In the genomic region with DNA sequence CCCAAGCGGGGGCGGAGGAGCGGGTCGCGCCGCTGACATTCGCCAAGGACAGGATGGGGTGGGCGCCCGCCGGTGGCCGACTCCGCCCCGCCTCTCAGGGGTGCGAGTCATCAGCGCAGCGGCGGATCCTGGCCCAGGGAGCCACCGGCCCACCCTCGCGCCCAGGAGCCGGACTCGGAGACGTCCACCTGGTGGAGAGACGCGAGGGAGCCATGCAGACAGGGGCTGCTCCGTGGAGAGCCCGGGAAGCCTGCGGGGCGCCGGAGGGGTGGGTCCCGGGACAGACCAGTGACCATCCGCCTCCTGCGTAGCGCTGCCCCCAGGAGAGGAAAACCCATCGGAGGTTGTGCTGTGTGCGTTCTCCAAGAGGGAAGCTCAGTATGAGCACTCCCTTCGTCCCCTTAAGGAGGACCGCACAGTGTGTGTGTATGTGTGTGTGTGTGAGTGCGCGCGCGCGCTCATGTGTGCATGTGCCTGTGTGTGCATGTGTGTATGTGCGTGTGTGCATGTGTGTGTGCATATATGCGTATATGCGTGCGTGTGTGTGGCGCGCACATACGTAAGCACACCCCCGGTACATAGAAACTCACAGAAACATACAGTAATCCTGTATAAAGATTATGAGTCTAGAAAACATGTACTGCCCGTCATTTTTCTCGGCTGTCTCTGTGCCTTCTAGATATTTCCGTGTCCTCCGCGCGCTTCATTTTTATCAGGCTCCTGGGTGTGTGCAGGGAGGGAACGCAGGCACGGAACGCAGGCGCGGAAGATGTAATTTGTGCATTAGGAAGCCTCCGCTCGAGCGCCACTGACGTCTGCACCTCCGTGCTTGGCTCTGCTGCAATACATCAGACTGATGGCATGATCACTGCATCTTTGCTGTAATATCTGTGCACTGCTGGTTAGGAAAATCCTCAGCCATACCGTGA, we compare ENCODE assay signal across 9 cellular contexts.
A peak's percentile ranks its signal among the peaks of the same experiment; 100 is the strongest.
DNase-seq lines count a peak whose midpoint lies in the region; ATAC-seq, FAIRE-seq and TF ChIP-seq lines count a peak whose summit lies in the region.
"Had no signal": no experiment of that assay in that cellular context is flagged by ENCODE, and none has a peak within 500 bp of the region (broad histone marks: within the 10 kb centered on the region; RNA-seq: fewer than 3 reads in every experiment).

No MANE protein-coding gene starts in this region.

- H3K4me1 ChIP-seq in BE2C: peaks cover 7% of the 10 kb centered on the region
- peaks cover 0 to 14% (median 4%) of the 10 kb centered on the region in 3 donors for H3K4me1 ChIP-seq in pancreas

- H3K36me3 ChIP-seq in BE2C (no peaks in the 10 kb centered on the region), pancreas (no peaks in the 10 kb centered on the region)

- 3% methylated on average over 65 to 68 of the region's 68 CpGs for WGBS in pancreas, 2 donors

- DNase-seq in BE2C: peak; percentile 65
- DNase-seq in SHP77 treated with DMSO at 0.1 percent for 48 hours (lab: John Stamatoyannopoulos, UW): peak; percentile 72
- peak; percentile 57 to 94 (median 80) for DNase-seq in head of caudate nucleus
- peak in 1 of 6 donors; percentile 61 for DNase-seq in pancreas
- no peak for DNase-seq in NCI-H2029 (lab: John Stamatoyannopoulos, UW)
- no peak for DNase-seq in KBM-7
- DNase-seq in activated CD4-positive, alpha-beta T cell treated with anti-CD3 and anti-CD28 coated beads, Interleukin-2, amount 50 U/mL, for 1 hour: no peak

- no peak overlapping the region for H3K27ac ChIP-seq in pancreas

- peak; percentile 17 for TF ChIP-seq CTCF in BE2C (IDR thresholded peaks at IDR 0.05; ENCODE audit: low read depth, low read length)
- TF ChIP-seq CTCF in pancreas (IDR thresholded peaks at IDR 0.05): no peak

- H3K27me3 ChIP-seq in BE2C (peaks cover 8% of the 10 kb centered on the region; the same call in 1 of the 2 replicates), pancreas (peaks cover 4 to 34% (median 7%) of the 10 kb centered on the region in 4 donors)

- ATAC-seq in pancreas: peak in 3 of 4 donors; percentile 5 to 20 (median 6)
- no peak for ATAC-seq in HG03432 (IDR thresholded peaks at IDR 0.05; ENCODE audit: unreplicated experiment)
- ATAC-seq: esophagus mucosa had no signal

- in situ Hi-C loops in KBM-7 (cut with MboI; ENCODE audit: low pct_unique_long_range_greater_than_20kb, low sequenced_read_pairs): no loop called here

- FAIRE-seq in pancreas (lab: Jason Lieb, UNC): no peak

- intact Hi-C loops in head of caudate nucleus (cut with DNase I): no loop called here
- intact Hi-C loops in pancreas (cut with DNase I): no loop called here

- H3K4me3 ChIP-seq in BE2C (ENCODE audit: low read depth, low read length) (peak overlapping the region; percentile 70), pancreas (peak overlapping the region in 1 of 4 donors; percentile 26)

- H3K9me3 ChIP-seq in BE2C: no peaks in the 10 kb centered on the region
- no peaks in the 10 kb centered on the region for H3K9me3 ChIP-seq in pancreas

Comparison
In these comparisons a context has a peak if more than half of its experiments do, and no peak if none do; other contexts are left out.
1. DNase-seq: peak in BE2C (single experiment), SHP77 treated with DMSO at 0.1 percent for 48 hours (single experiment) and head of caudate nucleus (42 of 42); none in NCI-H2029 (single experiment), KBM-7 (single experiment) and activated CD4-positive, alpha-beta T cell treated with anti-CD3 and anti-CD28 coated beads, Interleukin-2, amount 50 U/mL, for 1 hour (single experiment).